Comparison of ENCODE assay signal across 9 cellular contexts in the genomic region with DNA sequence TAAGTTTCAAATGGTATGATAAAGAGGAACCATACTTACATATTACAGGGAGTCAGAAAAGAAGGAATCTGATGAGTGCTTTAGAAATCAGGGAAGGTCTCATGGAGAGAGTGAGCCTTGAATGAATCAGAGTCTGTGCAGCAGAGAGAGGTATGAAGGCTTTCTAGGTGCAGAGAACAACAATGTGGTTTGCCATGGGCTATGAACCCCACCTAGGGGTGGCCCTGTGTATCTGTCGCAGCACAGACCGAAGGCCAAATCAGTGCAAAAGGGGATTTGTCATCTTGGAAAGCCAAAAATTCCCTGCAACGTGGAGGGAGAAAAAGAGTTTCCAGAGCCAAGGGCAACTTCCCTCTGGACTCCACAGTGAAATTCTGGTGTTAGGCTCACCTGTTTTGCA. TPM values are rescaled to one million over a fixed set of nuclear protein-coding genes. Genes with fewer than 3 reads are reported as not detected.
DNase-seq lines count a peak whose midpoint lies in the region; ATAC-seq and TF ChIP-seq lines count a peak whose summit lies in the region.
"Had no signal": no experiment of that assay in that cellular context is flagged by ENCODE, and none has a peak within 500 bp of the region (broad histone marks: within the 10 kb centered on the region; RNA-seq: fewer than 3 reads in every experiment).

No MANE protein-coding gene starts in this region.

- DNase-seq in AG10803 (ENCODE audit: low read depth): no peak
- DNase-seq in NCI-H69 (lab: John Stamatoyannopoulos, UW): peak; percentile 4
- DNase-seq in fibroblast of villous mesenchyme (ENCODE audit: low read depth): no peak
- no peak for DNase-seq in HUDEP-2 (lab: John Stamatoyannopoulos, UW; ENCODE audit: unreplicated experiment in 76 of 76)
- no peak for DNase-seq in head of caudate nucleus
- no peak for DNase-seq in central memory CD4-positive, alpha-beta T cell
- no peak for DNase-seq in epidermal melanocyte (ENCODE audit: insufficient read length, low spot score)
- DNase-seq: stimulated activated CD4-positive, alpha-beta T cell treated with anti-CD3 and anti-CD28 coated beads, Interleukin-4, amount 100 ng/mL, for 1 hour had no signal

- TF ChIP-seq CTCF in AG10803 (conservative IDR thresholded peaks at IDR 0.05; ENCODE audit: low read length): peak; percentile 19
- TF ChIP-seq CTCF in fibroblast of villous mesenchyme (IDR thresholded peaks at IDR 0.05; ENCODE audit: insufficient read depth, low read depth, low read length): peak; percentile 18

- peak; percentile 51 for ATAC-seq in GM18511 (IDR thresholded peaks at IDR 0.05; ENCODE audit: unreplicated experiment)

- H3K4me3 ChIP-seq in AG10803 (ENCODE audit: low read length) (no peak overlapping the region), fibroblast of villous mesenchyme (ENCODE audit: low read depth, low read length) (no peak overlapping the region)

- intact Hi-C loops in head of caudate nucleus (cut with DNase I): no loop called here

RNA-seq across cellular contexts. Expression of a gene that starts 3.5 kb away (rescaled TPM):
- total RNA-seq in fibroblast of villous mesenchyme: 1.3 and 1.6 TPM in 2 replicates
